Comparison of ENCODE assay signal across 28 cellular contexts in the genomic region with DNA sequence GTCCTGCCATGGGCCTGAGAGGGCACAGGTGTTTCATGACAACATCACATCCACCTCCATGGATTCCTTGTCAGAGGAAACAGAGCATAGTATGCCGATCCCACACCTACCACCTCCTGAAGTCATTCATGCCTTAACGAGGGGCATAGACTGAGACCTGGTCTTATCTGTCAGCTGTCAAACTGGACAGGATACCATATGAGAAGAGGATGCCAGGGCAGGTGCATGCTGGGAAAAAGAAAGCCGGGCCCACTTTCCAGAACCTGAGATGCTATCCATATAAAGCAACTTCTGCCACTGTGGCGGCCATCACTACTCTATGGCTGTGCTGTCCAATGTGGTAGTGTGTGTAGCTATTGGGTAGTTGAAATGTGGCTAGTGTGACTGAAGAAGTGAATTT.
"Had no signal": no experiment of that assay in that cellular context is flagged by ENCODE, and none has a peak within 500 bp of the region (broad histone marks: within the 10 kb centered on the region; RNA-seq: fewer than 3 reads in every experiment).

No MANE protein-coding gene starts in this region.

- DNase-seq: colonic mucosa; cortex of kidney; dermis blood vessel endothelial cell; dorsolateral prefrontal cortex; effector CD4-positive, alpha-beta T cell; effector CD8-positive, alpha-beta T cell; effector memory CD4-positive, alpha-beta T cell; effector memory CD8-positive, alpha-beta T cell; endodermal cell; erythroblast; esophagus squamous epithelium; foreskin fibroblast; foreskin keratinocyte; foreskin melanocyte; gastrocnemius medialis; glutamatergic neuron; head of caudate nucleus; heart left ventricle; heart right ventricle had no signal

- H3K4me3 ChIP-seq: colonic mucosa, coronary artery, dorsolateral prefrontal cortex, esophagus squamous epithelium, gastrocnemius medialis, gastroesophageal sphincter, heart left ventricle, heart right ventricle had no signal

- FAIRE-seq: colon, endometrium, endothelial cell of umbilical vein, frontal cortex had no signal

- H3K4me1 Mint-ChIP-seq: endodermal cell had no signal

- H3K4me3 Mint-ChIP-seq: dendritic cell treated with granulocyte-macrophage colony-stimulating factor and Interleukin-4, amounts not matched to agents 40 ng/mL and 50 ng/mL, for 4 days; effector memory CD8-positive, alpha-beta T cell; endodermal cell had no signal

- H3K4me1 ChIP-seq: colonic mucosa, esophagus squamous epithelium, foreskin keratinocyte, gastrocnemius medialis, gastroesophageal sphincter had no signal

- H3K9me3 Mint-ChIP-seq: dendritic cell treated with granulocyte-macrophage colony-stimulating factor and Interleukin-4, amounts not matched to agents 40 ng/mL and 50 ng/mL, for 4 days; effector memory CD8-positive, alpha-beta T cell; endodermal cell had no signal

- H3K27me3 ChIP-seq: colonic mucosa, gastrocnemius medialis, gastroesophageal sphincter, heart left ventricle had no signal

- ATAC-seq: effector memory CD8-positive, alpha-beta T cell; esophagus mucosa; foreskin keratinocyte; gastrocnemius medialis; gastroesophageal sphincter; heart left ventricle; heart right ventricle had no signal

- H3K36me3 ChIP-seq: colonic mucosa, esophagus squamous epithelium, gastrocnemius medialis, gastroesophageal sphincter, heart left ventricle, heart right ventricle had no signal

- H3K9me3 ChIP-seq: colonic mucosa, esophagus squamous epithelium, gastrocnemius medialis, gastroesophageal sphincter, heart left ventricle, heart right ventricle had no signal

- H3K27ac ChIP-seq: colonic mucosa, coronary artery, dorsolateral prefrontal cortex, epithelial cell of prostate, esophagus squamous epithelium, foreskin keratinocyte, gastrocnemius medialis, gastroesophageal sphincter, heart left ventricle, heart right ventricle had no signal

- H3K27ac Mint-ChIP-seq: dendritic cell treated with granulocyte-macrophage colony-stimulating factor and Interleukin-4, amounts not matched to agents 40 ng/mL and 50 ng/mL, for 4 days; effector memory CD8-positive, alpha-beta T cell; endodermal cell had no signal
